1 cellular context compared by ENCODE assay signal in genomic region chr3:99868438-99868723, GRCh38.
TF ChIP-seq lines count a peak whose summit lies in the region.

No MANE protein-coding gene starts in this region.

TF ChIP-seq in K562, 482 proteins besides CTCF, POLR2A, EP300 and RAD21 (continued from another document):
- no peak for TF ChIP-seq PATZ1 (CRISPR knock-in tag; IDR thresholded peaks at IDR 0.05; ENCODE audit: borderline replicate concordance)
- TF ChIP-seq ETV1 (tag; conservative IDR thresholded peaks at IDR 0.05; ENCODE audit: low read depth): no peak
- no peak for TF ChIP-seq ZNF707 (CRISPR knock-in tag; conservative IDR thresholded peaks at IDR 0.05)
- no peak for TF ChIP-seq ZNF318 (IDR thresholded peaks at IDR 0.05; ENCODE audit: borderline replicate concordance in 1 of 2, low read depth in 1 of 2)
- TF ChIP-seq NCOA2 (IDR thresholded peaks at IDR 0.05; ENCODE audit: partially characterized antibody in 2 of 2): peak in 1 of 2 experiments; percentile 39
- peak; percentile 98 for TF ChIP-seq NFIX (CRISPR knock-in tag; IDR thresholded peaks at IDR 0.05; ENCODE audit: low read depth)
- TF ChIP-seq NUFIP1 (IDR thresholded peaks at IDR 0.05; ENCODE audit: partially characterized antibody): no peak
- TF ChIP-seq RNF2 (IDR thresholded peaks at IDR 0.05): no peak
- no peak for TF ChIP-seq MYC (IDR thresholded peaks at IDR 0.05; ENCODE audit: low read depth, low read length)
- TF ChIP-seq MYC (CRISPR knock-in tag; IDR thresholded peaks at IDR 0.05; ENCODE audit: borderline replicate concordance, low read depth): no peak
- no peak for TF ChIP-seq TEAD4 (IDR thresholded peaks at IDR 0.05; ENCODE audit: low read length)
- TF ChIP-seq TEAD4 (CRISPR knock-in tag; IDR thresholded peaks at IDR 0.05; ENCODE audit: borderline replicate concordance): no peak
- TF ChIP-seq TRIM28 (IDR thresholded peaks at IDR 0.05): no peak
- TF ChIP-seq ZNF384 (IDR thresholded peaks at IDR 0.05; ENCODE audit: low read depth, low read length): no peak
- no peak for TF ChIP-seq ZNF639 (CRISPR knock-in tag; conservative IDR thresholded peaks at IDR 0.05 in 1 of 2, IDR thresholded peaks at IDR 0.05 in 1 of 2)
- peak; percentile 100 for TF ChIP-seq NFIC (IDR thresholded peaks at IDR 0.05)
- no peak for TF ChIP-seq TRIM25 (IDR thresholded peaks at IDR 0.05; ENCODE audit: borderline replicate concordance)
- TF ChIP-seq, protein P1, sequence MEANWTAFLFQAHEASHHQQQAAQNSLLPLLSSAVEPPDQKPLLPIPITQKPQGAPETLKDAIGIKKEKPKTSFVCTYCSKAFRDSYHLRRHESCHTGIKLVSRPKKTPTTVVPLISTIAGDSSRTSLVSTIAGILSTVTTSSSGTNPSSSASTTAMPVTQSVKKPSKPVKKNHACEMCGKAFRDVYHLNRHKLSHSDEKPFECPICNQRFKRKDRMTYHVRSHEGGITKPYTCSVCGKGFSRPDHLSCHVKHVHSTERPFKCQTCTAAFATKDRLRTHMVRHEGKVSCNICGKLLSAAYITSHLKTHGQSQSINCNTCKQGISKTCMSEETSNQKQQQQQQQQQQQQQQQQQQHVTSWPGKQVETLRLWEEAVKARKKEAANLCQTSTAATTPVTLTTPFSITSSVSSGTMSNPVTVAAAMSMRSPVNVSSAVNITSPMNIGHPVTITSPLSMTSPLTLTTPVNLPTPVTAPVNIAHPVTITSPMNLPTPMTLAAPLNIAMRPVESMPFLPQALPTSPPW (CRISPR knock-in tag; IDR thresholded peaks at IDR 0.05): no peak
- no peak for TF ChIP-seq AFF4 (CRISPR knock-in tag; IDR thresholded peaks at IDR 0.05)
- TF ChIP-seq RCOR1 (IDR thresholded peaks at IDR 0.05; ENCODE audit: borderline replicate concordance in 1 of 2, low read depth in 2 of 2, low read length in 2 of 2): no peak
- TF ChIP-seq SRSF9 (IDR thresholded peaks at IDR 0.05; ENCODE audit: borderline replicate concordance, low read depth, low read length): no peak
- TF ChIP-seq U2AF2 (optimal IDR thresholded peaks at IDR 0.05; ENCODE audit: low read depth, low read length): no peak
- no peak for TF ChIP-seq GABPB2 (CRISPR knock-in tag; conservative IDR thresholded peaks at IDR 0.05)
- no peak for TF ChIP-seq ZNF695 (CRISPR knock-in tag; IDR thresholded peaks at IDR 0.05)
- no peak for TF ChIP-seq MIER1 (IDR thresholded peaks at IDR 0.05; ENCODE audit: low read depth)
- no peak for TF ChIP-seq PHF20 (IDR thresholded peaks at IDR 0.05; ENCODE audit: partially characterized antibody)
- TF ChIP-seq SMAD1 (IDR thresholded peaks at IDR 0.05; ENCODE audit: low read depth, low read length, partially characterized antibody): peak; percentile 93
